In genomic region chr17:52170963-52171572, GRCh38 we compare ENCODE assay signal across 8 cellular contexts. TPM values are rescaled to one million over a fixed set of nuclear protein-coding genes. Genes with fewer than 3 reads are reported as not detected.
A peak's percentile ranks its signal among the peaks of the same experiment; 100 is the strongest.
DNase-seq lines count a peak whose midpoint lies in the region; ATAC-seq and TF ChIP-seq lines count a peak whose summit lies in the region.

No MANE protein-coding gene starts in this region.

- H3K27ac ChIP-seq in 22Rv1 (no peak overlapping the region), aorta (ENCODE audit: low read depth in 1 of 2, low read length in 2 of 2) (no peak overlapping the region)

- no peaks in the 10 kb centered on the region for H3K36me3 ChIP-seq in aorta (ENCODE audit: control insufficient read depth in 1 of 2, insufficient read depth in 2 of 2, low read length in 1 of 2)

- no peaks in the 10 kb centered on the region for H3K27me3 ChIP-seq in aorta (ENCODE audit: control insufficient read depth in 1 of 2, insufficient read depth in 2 of 2, low read length in 1 of 2)

- no peak for ATAC-seq in HG03108 (IDR thresholded peaks at IDR 0.05; ENCODE audit: unreplicated experiment)
- no peak for ATAC-seq in HG02588 (IDR thresholded peaks at IDR 0.05; ENCODE audit: unreplicated experiment)
- no peak for ATAC-seq in aorta (ENCODE audit: low FRiP score)

- peak; percentile 90 for TF ChIP-seq CTCF in 22Rv1 (IDR thresholded peaks at IDR 0.05)
- TF ChIP-seq CTCF in GM12874 (IDR thresholded peaks at IDR 0.05; ENCODE audit: insufficient read depth, low read depth, low read length): peak; percentile 46; the same call in 1 of the 2 replicates
- peak; percentile 43 for TF ChIP-seq CTCF in fibroblast of pulmonary artery (IDR thresholded peaks at IDR 0.05; ENCODE audit: low read length, missing control alignments)
- no peak for TF ChIP-seq CTCF in GM20000 (IDR thresholded peaks at IDR 0.05; ENCODE audit: extremely low read depth, missing control alignments)

- no peaks in the 10 kb centered on the region for H3K4me1 ChIP-seq in aorta (ENCODE audit: control insufficient read depth in 1 of 2, insufficient read depth in 2 of 2, low read length in 2 of 2)

- H3K4me3 ChIP-seq in fibroblast of pulmonary artery (replicated peaks; ENCODE audit: low read depth, low read length): no peak overlapping the region
- H3K4me3 ChIP-seq in aorta (ENCODE audit: low read length in 2 of 2): no peak overlapping the region

- intact Hi-C loops in aorta (cut with DNase I): no loop called here

- DNase-seq in NCI-H82 (lab: John Stamatoyannopoulos, UW): peak; percentile 75
- DNase-seq in fibroblast of pulmonary artery (ENCODE audit: low read depth): peak; percentile 5
- no peak for DNase-seq in aorta
- DNase-seq in GM20000 (ENCODE audit: low spot score): no peak

- WGBS in aorta, 2 donors: 53 to 61% methylated on average over 1 of the region's 1 CpG

- no peaks in the 10 kb centered on the region for H3K9me3 ChIP-seq in aorta (ENCODE audit: control insufficient read depth, low read length)

RNA-seq across cellular contexts. Expression of gene CA10, which starts 12.6 kb away (rescaled TPM):
- not detected for total RNA-seq in aorta
- not detected for polyA plus RNA-seq in aorta

Comparison
In these comparisons a context has a peak if more than half of its experiments do, and no peak if none do; other contexts are left out.
1. DNase-seq: peak in NCI-H82 (single experiment) and fibroblast of pulmonary artery (single experiment); none in aorta (0 of 2) and GM20000 (single experiment).